In the genomic region with DNA sequence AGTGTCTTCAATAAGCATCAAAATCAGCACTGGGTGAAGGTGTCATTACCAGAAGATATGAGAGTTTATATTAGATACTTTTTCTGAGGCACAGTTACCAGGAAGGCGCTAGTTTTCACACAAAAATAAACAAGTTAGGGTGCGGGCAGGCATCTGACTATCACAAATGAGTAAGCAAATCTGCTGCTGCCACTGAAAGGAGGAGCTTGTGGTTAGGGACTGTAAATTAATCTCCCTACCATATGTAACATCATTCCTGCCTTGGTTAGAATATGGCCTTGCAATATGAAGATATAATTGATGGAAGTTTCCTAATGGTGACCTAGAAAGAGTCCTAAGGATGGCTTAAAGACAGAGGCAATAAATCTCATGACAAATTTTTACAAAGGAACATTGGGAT, we compare ENCODE assay signal across 1 cellular context.
TF ChIP-seq lines count a peak whose summit lies in the region.

No MANE protein-coding gene starts in this region.

TF ChIP-seq in K562, 482 proteins besides CTCF, POLR2A, EP300 and RAD21 (continued from another document and continues in another):
- TF ChIP-seq, protein P1, sequence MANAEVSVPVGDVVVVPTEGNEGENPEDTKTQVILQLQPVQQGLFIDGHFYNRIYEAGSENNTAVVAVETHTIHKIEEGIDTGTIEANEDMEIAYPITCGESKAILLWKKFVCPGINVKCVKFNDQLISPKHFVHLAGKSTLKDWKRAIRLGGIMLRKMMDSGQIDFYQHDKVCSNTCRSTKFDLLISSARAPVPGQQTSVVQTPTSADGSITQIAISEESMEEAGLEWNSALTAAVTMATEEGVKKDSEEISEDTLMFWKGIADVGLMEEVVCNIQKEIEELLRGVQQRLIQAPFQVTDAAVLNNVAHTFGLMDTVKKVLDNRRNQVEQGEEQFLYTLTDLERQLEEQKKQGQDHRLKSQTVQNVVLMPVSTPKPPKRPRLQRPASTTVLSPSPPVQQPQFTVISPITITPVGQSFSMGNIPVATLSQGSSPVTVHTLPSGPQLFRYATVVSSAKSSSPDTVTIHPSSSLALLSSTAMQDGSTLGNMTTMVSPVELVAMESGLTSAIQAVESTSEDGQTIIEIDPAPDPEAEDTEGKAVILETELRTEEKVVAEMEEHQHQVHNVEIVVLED (CRISPR knock-in tag; IDR thresholded peaks at IDR 0.05): no peak
- no peak for TF ChIP-seq FOXK1 (CRISPR knock-in tag; IDR thresholded peaks at IDR 0.05; ENCODE audit: borderline replicate concordance)
- peak; percentile 92 for TF ChIP-seq ZNF316 (IDR thresholded peaks at IDR 0.05)
- TF ChIP-seq, protein P2, sequence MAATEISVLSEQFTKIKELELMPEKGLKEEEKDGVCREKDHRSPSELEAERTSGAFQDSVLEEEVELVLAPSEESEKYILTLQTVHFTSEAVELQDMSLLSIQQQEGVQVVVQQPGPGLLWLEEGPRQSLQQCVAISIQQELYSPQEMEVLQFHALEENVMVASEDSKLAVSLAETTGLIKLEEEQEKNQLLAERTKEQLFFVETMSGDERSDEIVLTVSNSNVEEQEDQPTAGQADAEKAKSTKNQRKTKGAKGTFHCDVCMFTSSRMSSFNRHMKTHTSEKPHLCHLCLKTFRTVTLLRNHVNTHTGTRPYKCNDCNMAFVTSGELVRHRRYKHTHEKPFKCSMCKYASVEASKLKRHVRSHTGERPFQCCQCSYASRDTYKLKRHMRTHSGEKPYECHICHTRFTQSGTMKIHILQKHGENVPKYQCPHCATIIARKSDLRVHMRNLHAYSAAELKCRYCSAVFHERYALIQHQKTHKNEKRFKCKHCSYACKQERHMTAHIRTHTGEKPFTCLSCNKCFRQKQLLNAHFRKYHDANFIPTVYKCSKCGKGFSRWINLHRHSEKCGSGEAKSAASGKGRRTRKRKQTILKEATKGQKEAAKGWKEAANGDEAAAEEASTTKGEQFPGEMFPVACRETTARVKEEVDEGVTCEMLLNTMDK (IDR thresholded peaks at IDR 0.05; ENCODE audit: borderline replicate concordance, insufficient read depth, low read depth, low read length, poor library complexity, severe bottlenecking): no peak
- TF ChIP-seq L3MBTL2 (IDR thresholded peaks at IDR 0.05): peak; percentile 50; the same call in 1 of the 2 replicates
- TF ChIP-seq, protein P3, sequence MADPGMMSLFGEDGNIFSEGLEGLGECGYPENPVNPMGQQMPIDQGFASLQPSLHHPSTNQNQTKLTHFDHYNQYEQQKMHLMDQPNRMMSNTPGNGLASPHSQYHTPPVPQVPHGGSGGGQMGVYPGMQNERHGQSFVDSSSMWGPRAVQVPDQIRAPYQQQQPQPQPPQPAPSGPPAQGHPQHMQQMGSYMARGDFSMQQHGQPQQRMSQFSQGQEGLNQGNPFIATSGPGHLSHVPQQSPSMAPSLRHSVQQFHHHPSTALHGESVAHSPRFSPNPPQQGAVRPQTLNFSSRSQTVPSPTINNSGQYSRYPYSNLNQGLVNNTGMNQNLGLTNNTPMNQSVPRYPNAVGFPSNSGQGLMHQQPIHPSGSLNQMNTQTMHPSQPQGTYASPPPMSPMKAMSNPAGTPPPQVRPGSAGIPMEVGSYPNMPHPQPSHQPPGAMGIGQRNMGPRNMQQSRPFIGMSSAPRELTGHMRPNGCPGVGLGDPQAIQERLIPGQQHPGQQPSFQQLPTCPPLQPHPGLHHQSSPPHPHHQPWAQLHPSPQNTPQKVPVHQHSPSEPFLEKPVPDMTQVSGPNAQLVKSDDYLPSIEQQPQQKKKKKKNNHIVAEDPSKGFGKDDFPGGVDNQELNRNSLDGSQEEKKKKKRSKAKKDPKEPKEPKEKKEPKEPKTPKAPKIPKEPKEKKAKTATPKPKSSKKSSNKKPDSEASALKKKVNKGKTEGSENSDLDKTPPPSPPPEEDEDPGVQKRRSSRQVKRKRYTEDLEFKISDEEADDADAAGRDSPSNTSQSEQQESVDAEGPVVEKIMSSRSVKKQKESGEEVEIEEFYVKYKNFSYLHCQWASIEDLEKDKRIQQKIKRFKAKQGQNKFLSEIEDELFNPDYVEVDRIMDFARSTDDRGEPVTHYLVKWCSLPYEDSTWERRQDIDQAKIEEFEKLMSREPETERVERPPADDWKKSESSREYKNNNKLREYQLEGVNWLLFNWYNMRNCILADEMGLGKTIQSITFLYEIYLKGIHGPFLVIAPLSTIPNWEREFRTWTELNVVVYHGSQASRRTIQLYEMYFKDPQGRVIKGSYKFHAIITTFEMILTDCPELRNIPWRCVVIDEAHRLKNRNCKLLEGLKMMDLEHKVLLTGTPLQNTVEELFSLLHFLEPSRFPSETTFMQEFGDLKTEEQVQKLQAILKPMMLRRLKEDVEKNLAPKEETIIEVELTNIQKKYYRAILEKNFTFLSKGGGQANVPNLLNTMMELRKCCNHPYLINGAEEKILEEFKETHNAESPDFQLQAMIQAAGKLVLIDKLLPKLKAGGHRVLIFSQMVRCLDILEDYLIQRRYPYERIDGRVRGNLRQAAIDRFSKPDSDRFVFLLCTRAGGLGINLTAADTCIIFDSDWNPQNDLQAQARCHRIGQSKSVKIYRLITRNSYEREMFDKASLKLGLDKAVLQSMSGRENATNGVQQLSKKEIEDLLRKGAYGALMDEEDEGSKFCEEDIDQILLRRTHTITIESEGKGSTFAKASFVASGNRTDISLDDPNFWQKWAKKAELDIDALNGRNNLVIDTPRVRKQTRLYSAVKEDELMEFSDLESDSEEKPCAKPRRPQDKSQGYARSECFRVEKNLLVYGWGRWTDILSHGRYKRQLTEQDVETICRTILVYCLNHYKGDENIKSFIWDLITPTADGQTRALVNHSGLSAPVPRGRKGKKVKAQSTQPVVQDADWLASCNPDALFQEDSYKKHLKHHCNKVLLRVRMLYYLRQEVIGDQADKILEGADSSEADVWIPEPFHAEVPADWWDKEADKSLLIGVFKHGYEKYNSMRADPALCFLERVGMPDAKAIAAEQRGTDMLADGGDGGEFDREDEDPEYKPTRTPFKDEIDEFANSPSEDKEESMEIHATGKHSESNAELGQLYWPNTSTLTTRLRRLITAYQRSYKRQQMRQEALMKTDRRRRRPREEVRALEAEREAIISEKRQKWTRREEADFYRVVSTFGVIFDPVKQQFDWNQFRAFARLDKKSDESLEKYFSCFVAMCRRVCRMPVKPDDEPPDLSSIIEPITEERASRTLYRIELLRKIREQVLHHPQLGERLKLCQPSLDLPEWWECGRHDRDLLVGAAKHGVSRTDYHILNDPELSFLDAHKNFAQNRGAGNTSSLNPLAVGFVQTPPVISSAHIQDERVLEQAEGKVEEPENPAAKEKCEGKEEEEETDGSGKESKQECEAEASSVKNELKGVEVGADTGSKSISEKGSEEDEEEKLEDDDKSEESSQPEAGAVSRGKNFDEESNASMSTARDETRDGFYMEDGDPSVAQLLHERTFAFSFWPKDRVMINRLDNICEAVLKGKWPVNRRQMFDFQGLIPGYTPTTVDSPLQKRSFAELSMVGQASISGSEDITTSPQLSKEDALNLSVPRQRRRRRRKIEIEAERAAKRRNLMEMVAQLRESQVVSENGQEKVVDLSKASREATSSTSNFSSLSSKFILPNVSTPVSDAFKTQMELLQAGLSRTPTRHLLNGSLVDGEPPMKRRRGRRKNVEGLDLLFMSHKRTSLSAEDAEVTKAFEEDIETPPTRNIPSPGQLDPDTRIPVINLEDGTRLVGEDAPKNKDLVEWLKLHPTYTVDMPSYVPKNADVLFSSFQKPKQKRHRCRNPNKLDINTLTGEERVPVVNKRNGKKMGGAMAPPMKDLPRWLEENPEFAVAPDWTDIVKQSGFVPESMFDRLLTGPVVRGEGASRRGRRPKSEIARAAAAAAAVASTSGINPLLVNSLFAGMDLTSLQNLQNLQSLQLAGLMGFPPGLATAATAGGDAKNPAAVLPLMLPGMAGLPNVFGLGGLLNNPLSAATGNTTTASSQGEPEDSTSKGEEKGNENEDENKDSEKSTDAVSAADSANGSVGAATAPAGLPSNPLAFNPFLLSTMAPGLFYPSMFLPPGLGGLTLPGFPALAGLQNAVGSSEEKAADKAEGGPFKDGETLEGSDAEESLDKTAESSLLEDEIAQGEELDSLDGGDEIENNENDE (IDR thresholded peaks at IDR 0.05; ENCODE audit: low read depth, low read length): no peak
- TF ChIP-seq NCOR1 (IDR thresholded peaks at IDR 0.05): peak; percentile 38; the same call in 1 of the 2 replicates
- TF ChIP-seq MAFG (tag; conservative IDR thresholded peaks at IDR 0.05): peak; percentile 85
- TF ChIP-seq ELF4 (CRISPR knock-in tag; IDR thresholded peaks at IDR 0.05): no peak
- TF ChIP-seq TAF7 (tag; IDR thresholded peaks at IDR 0.05): no peak
- TF ChIP-seq, protein P4, sequence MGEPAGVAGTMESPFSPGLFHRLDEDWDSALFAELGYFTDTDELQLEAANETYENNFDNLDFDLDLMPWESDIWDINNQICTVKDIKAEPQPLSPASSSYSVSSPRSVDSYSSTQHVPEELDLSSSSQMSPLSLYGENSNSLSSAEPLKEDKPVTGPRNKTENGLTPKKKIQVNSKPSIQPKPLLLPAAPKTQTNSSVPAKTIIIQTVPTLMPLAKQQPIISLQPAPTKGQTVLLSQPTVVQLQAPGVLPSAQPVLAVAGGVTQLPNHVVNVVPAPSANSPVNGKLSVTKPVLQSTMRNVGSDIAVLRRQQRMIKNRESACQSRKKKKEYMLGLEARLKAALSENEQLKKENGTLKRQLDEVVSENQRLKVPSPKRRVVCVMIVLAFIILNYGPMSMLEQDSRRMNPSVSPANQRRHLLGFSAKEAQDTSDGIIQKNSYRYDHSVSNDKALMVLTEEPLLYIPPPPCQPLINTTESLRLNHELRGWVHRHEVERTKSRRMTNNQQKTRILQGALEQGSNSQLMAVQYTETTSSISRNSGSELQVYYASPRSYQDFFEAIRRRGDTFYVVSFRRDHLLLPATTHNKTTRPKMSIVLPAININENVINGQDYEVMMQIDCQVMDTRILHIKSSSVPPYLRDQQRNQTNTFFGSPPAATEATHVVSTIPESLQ (CRISPR knock-in tag; IDR thresholded peaks at IDR 0.05): no peak
- no peak for TF ChIP-seq ZNF780A (CRISPR knock-in tag; IDR thresholded peaks at IDR 0.05)
- TF ChIP-seq GTF2A2 (tag; IDR thresholded peaks at IDR 0.05): no peak
- TF ChIP-seq ZEB2 (IDR thresholded peaks at IDR 0.05): no peak
- TF ChIP-seq ZNF274 (IDR thresholded peaks at IDR 0.05; ENCODE audit: borderline replicate concordance, low read depth, low read length): no peak
- TF ChIP-seq RNF2 (IDR thresholded peaks at IDR 0.05): no peak
- TF ChIP-seq SP2 (IDR thresholded peaks at IDR 0.05; ENCODE audit: extremely low read depth, low read depth, low read length, poor library complexity, severe bottlenecking): no peak
- no peak for TF ChIP-seq POLR2AphosphoS2 (IDR thresholded peaks at IDR 0.05; ENCODE audit: low read length)
- TF ChIP-seq GABPB2 (CRISPR knock-in tag; conservative IDR thresholded peaks at IDR 0.05): no peak
- TF ChIP-seq, protein P5, sequence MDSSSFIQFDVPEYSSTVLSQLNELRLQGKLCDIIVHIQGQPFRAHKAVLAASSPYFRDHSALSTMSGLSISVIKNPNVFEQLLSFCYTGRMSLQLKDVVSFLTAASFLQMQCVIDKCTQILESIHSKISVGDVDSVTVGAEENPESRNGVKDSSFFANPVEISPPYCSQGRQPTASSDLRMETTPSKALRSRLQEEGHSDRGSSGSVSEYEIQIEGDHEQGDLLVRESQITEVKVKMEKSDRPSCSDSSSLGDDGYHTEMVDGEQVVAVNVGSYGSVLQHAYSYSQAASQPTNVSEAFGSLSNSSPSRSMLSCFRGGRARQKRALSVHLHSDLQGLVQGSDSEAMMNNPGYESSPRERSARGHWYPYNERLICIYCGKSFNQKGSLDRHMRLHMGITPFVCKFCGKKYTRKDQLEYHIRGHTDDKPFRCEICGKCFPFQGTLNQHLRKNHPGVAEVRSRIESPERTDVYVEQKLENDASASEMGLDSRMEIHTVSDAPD (CRISPR knock-in tag; IDR thresholded peaks at IDR 0.05): no peak
- no peak for TF ChIP-seq ZNF263 (CRISPR knock-in tag; IDR thresholded peaks at IDR 0.05; ENCODE audit: borderline replicate concordance)
